In the genomic region with DNA sequence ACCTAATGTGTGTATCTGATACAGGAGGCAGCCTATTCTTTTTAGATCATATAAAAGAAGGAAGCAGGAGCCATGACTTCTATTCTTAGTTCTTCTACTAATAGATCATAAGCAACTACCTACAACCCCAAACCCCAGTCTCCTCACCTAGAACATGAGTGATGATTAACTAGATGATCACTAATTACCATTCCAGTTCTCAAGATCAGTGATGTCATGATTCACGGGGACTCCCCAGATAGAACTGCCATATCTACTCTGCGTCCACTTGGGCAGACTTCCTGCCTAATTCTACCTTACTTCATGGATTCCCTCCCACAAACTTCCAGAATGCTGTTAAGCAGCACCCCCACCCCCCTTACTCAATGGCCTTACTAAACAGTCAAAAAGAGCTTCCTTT, we compare ENCODE assay signal across 21 cellular contexts.
DNase-seq lines count a peak whose midpoint lies in the region; ATAC-seq and TF ChIP-seq lines count a peak whose summit lies in the region.
"Had no signal": no experiment of that assay in that cellular context is flagged by ENCODE, and none has a peak within 500 bp of the region (broad histone marks: within the 10 kb centered on the region; RNA-seq: fewer than 3 reads in every experiment).

No MANE protein-coding gene starts in this region.

- ATAC-seq in GM19463 (IDR thresholded peaks at IDR 0.05; ENCODE audit: unreplicated experiment), result peak; percentile 57
- ATAC-seq in lower lobe of right lung, result no peak

- H3K27me3 ChIP-seq in lower lobe of right lung (ENCODE audit: low read depth), result no peaks in the 10 kb centered on the region
- H3K27me3 ChIP-seq: BE2C, BLaER1 had no signal

- DNase-seq in NCI-H82 treated with DMSO at 0.1 percent for 48 hours (lab: John Stamatoyannopoulos, UW; ENCODE audit: unreplicated experiment) (peak; percentile 30), kidney tubule cell (ENCODE audit: low spot score) (peak; percentile 76), hippocampal formation (lab: John Stamatoyannopoulos, UW) (no peak), lower lobe of right lung (no peak)
- DNase-seq in stimulated activated CD4-positive, alpha-beta T cell treated with anti-CD3 and anti-CD28 coated beads, Interleukin-2, amount 100 ng/mL, for 24 hours, result no peak
- DNase-seq: 8988T; ACHN; BE2C; C1 segment of cervical spinal cord; CD4-positive, alpha-beta memory T cell; CD4-positive, CD25-positive, alpha-beta regulatory T cell; CD8-positive, alpha-beta memory T cell; COR-L47; DMS 273 treated with DMSO at 0.1 percent for 48 hours; DMS153; DMS53; DMS79; DND-41; GF-D8 had no signal

- intact Hi-C loops in lower lobe of right lung (cut with DNase I), result no loop called here

- H3K4me1 ChIP-seq in lower lobe of right lung, result no peaks in the 10 kb centered on the region
- H3K4me1 ChIP-seq: BE2C, BLaER1 had no signal

- no peak overlapping the region for H3K27ac ChIP-seq in lower lobe of right lung
- H3K27ac ChIP-seq: BLaER1 had no signal

- H3K4me3 ChIP-seq in lower lobe of right lung, result no peak overlapping the region
- H3K4me3 ChIP-seq: BLaER1 had no signal

- TF ChIP-seq CTCF in lower lobe of right lung (IDR thresholded peaks at IDR 0.05), result no peak

- no peaks in the 10 kb centered on the region for H3K36me3 ChIP-seq in lower lobe of right lung
- H3K36me3 ChIP-seq: BE2C, BLaER1 had no signal

- H3K9me3 ChIP-seq in lower lobe of right lung, result peaks cover 19% of the 10 kb centered on the region

Comparison
In these comparisons a context has a peak if more than half of its experiments do, and no peak if none do; other contexts are left out.
1. DNase-seq: peak in NCI-H82 treated with DMSO at 0.1 percent for 48 hours (single experiment) and kidney tubule cell (single experiment); none in hippocampal formation (0 of 2), lower lobe of right lung (single experiment) and stimulated activated CD4-positive, alpha-beta T cell treated with anti-CD3 and anti-CD28 coated beads, Interleukin-2, amount 100 ng/mL, for 24 hours (0 of 2).